Comparison of ENCODE assay signal across 24 cellular contexts in the genomic region with DNA sequence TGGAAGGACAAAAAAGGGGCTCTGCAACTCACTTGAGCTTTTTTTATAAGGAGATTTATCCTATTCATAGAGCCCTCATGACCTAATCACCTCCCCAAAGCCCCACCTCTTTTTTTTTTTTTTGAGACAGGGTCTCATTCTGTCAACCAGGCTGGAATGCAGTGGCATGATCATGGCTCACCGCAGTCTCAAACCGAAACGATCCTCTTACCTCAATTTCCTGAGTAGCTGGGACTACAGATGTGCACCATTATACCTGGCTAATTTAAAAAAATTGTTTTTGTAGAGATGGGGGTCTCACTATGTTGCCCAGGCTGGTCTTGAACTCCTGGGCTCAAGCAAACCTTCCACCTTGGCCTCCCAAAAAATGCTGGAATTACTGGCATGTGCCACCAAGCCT.
"Had no signal": no experiment of that assay in that cellular context is flagged by ENCODE, and none has a peak within 500 bp of the region (broad histone marks: within the 10 kb centered on the region; RNA-seq: fewer than 3 reads in every experiment).

No MANE protein-coding gene starts in this region.

- DNase-seq: colonic mucosa; cortex of kidney; effector CD8-positive, alpha-beta T cell; effector memory CD8-positive, alpha-beta T cell; endodermal cell; erythroblast; esophagus squamous epithelium; foreskin fibroblast; foreskin melanocyte; gastrocnemius medialis; glutamatergic neuron; head of caudate nucleus; heart right ventricle; hippocampal formation; left cardiac atrium; left lung; left ventricle myocardium superior; lower lobe of right lung; mesenchymal stem cell; mucosa of descending colon had no signal

- H3K9me3 Mint-ChIP-seq: dendritic cell treated with granulocyte-macrophage colony-stimulating factor and Interleukin-4, amounts not matched to agents 40 ng/mL and 50 ng/mL, for 4 days; effector memory CD8-positive, alpha-beta T cell; endodermal cell; mesothelial cell of epicardium had no signal

- H3K27ac ChIP-seq: colonic mucosa, epithelial cell of prostate, esophagus squamous epithelium, gastrocnemius medialis, heart right ventricle, left lung, lower lobe of right lung had no signal

- H3K9me3 ChIP-seq: colonic mucosa, esophagus squamous epithelium, gastrocnemius medialis, heart right ventricle, left lung, lower lobe of right lung, mucosa of descending colon had no signal

- H3K4me1 ChIP-seq: colonic mucosa, esophagus squamous epithelium, gastrocnemius medialis, left lung, lower lobe of right lung had no signal

- H3K4me1 Mint-ChIP-seq: endodermal cell had no signal

- H3K36me3 Mint-ChIP-seq: mesothelial cell of epicardium had no signal

- H3K27me3 ChIP-seq: colonic mucosa, gastrocnemius medialis, heart right ventricle had no signal

- H3K27ac Mint-ChIP-seq: dendritic cell treated with granulocyte-macrophage colony-stimulating factor and Interleukin-4, amounts not matched to agents 40 ng/mL and 50 ng/mL, for 4 days; effector memory CD8-positive, alpha-beta T cell; endodermal cell; mesothelial cell of epicardium had no signal

- H3K4me3 Mint-ChIP-seq: dendritic cell treated with granulocyte-macrophage colony-stimulating factor and Interleukin-4, amounts not matched to agents 40 ng/mL and 50 ng/mL, for 4 days; effector memory CD8-positive, alpha-beta T cell; endodermal cell; mesothelial cell of epicardium had no signal

- H3K4me3 ChIP-seq: colonic mucosa, esophagus squamous epithelium, gastrocnemius medialis, heart right ventricle, left lung, lower lobe of right lung, mucosa of descending colon had no signal

- H3K36me3 ChIP-seq: colonic mucosa, esophagus squamous epithelium, gastrocnemius medialis, heart right ventricle, left lung, lower lobe of right lung had no signal

- ATAC-seq: effector memory CD8-positive, alpha-beta T cell; esophagus mucosa; gastrocnemius medialis; heart right ventricle; left cardiac atrium; left lung; left ventricle myocardium superior; lower lobe of right lung; mucosa of descending colon had no signal
